ENCODE assay signal across 26 cellular contexts in genomic region chr3:144760831-144761230, GRCh38.
DNase-seq lines count a peak whose midpoint lies in the region; ATAC-seq and TF ChIP-seq lines count a peak whose summit lies in the region.
"Had no signal": no experiment of that assay in that cellular context is flagged by ENCODE, and none has a peak within 500 bp of the region (broad histone marks: within the 10 kb centered on the region; RNA-seq: fewer than 3 reads in every experiment).

No MANE protein-coding gene starts in this region.

- H3K4me3 Mint-ChIP-seq in T-cell: no peak overlapping the region
- H3K4me3 Mint-ChIP-seq: activated naive CD8-positive, alpha-beta T cell treated with anti-CD3 and anti-CD28 coated beads, Interleukin-2, amount 10 ng/mL, durations not matched to agents 7 days and 5 days; H9 had no signal

- H3K4me1 ChIP-seq in thyroid gland: no peaks in the 10 kb centered on the region
- H3K4me1 ChIP-seq: BLaER1 treated with 17β-estradiol and CSF1 and Interleukin-3, amounts not matched to agents 10 nM and 100 nM; psoas muscle; upper lobe of right lung had no signal

- POLR2A ChIA-PET in T-cell (lab: Charles Lee): no interaction called here

- no peaks in the 10 kb centered on the region for H3K36me3 ChIP-seq in thyroid gland
- H3K36me3 ChIP-seq: BLaER1 treated with 17β-estradiol and CSF1 and Interleukin-3, amounts not matched to agents 10 nM and 100 nM; upper lobe of right lung had no signal

- ATAC-seq in T-cell (replicated peaks in 1 of 4): no peak
- ATAC-seq in HG02870 (IDR thresholded peaks at IDR 0.05; ENCODE audit: unreplicated experiment): no peak
- ATAC-seq: esophagus mucosa, left lobe of liver, psoas muscle, upper lobe of right lung had no signal

- WGBS in thyroid gland, 2 donors: 55 to 63% methylated on average over 2 of the region's 2 CpGs

- H3K27ac Mint-ChIP-seq in T-cell: no peak overlapping the region
- H3K27ac Mint-ChIP-seq: activated naive CD8-positive, alpha-beta T cell treated with anti-CD3 and anti-CD28 coated beads, Interleukin-2, amount 10 ng/mL, durations not matched to agents 7 days and 5 days; H9 had no signal

- H3K9me3 Mint-ChIP-seq in T-cell: no peaks in the 10 kb centered on the region
- H3K9me3 Mint-ChIP-seq: activated naive CD8-positive, alpha-beta T cell treated with anti-CD3 and anti-CD28 coated beads, Interleukin-2, amount 10 ng/mL, durations not matched to agents 7 days and 5 days had no signal

- H3K9me3 ChIP-seq in thyroid gland: no peaks in the 10 kb centered on the region
- H3K9me3 ChIP-seq: psoas muscle, upper lobe of right lung had no signal

- DNase-seq in NCI-H82 (lab: John Stamatoyannopoulos, UW): peak; percentile 26
- no peak for DNase-seq in NCI-H82 treated with DMSO at 0.1 percent for 48 hours (lab: John Stamatoyannopoulos, UW; ENCODE audit: unreplicated experiment)
- DNase-seq in MV-4-11 (lab: John Stamatoyannopoulos, UW): peak; percentile 17
- DNase-seq in cardiac fibroblast (ENCODE audit: low read depth in 2 of 2): peak; percentile 6 to 23
- peak; percentile 8 to 10 for DNase-seq in thyroid gland
- DNase-seq in Kasumi-1 (lab: John Stamatoyannopoulos, UW): no peak
- DNase-seq in T-cell: no peak
- DNase-seq: activated CD4-positive, CD25-positive, alpha-beta regulatory T cell treated with anti-CD3 and anti-CD28 coated beads, Interleukin-2, amount 50 U/mL, for 72 hours; activated naive CD8-positive, alpha-beta T cell treated with anti-CD3 and anti-CD28 coated beads, Interleukin-2, amount 10 ng/mL, durations not matched to agents 7 days and 5 days; glutamatergic neuron; H9; KBM-7; NCI-H1105; NCI-H2171 treated with DMSO at 0.1 percent for 48 hours; NCI-H748 treated with DMSO at 0.1 percent for 48 hours; psoas muscle; stimulated activated CD4-positive, alpha-beta T cell treated with anti-CD3 and anti-CD28 coated beads, Interleukin-4, amount 100 ng/mL, for 1 hour; T-helper 9 cell; upper lobe of right lung had no signal

- H3K27ac ChIP-seq in thyroid gland: no peak overlapping the region
- H3K27ac ChIP-seq: BLaER1 treated with 17β-estradiol and CSF1 and Interleukin-3, amounts not matched to agents 10 nM and 100 nM; HL-60; psoas muscle; SK-N-MC; skin epidermis; upper lobe of right lung had no signal

- no peak overlapping the region for H3K4me3 ChIP-seq in cardiac fibroblast (replicated peaks in 1 of 2; ENCODE audit: low read depth in 2 of 2, low read length in 2 of 2)
- no peak overlapping the region for H3K4me3 ChIP-seq in thyroid gland (replicated peaks in 1 of 3)
- H3K4me3 ChIP-seq: BLaER1 treated with 17β-estradiol and CSF1 and Interleukin-3, amounts not matched to agents 10 nM and 100 nM; psoas muscle; SK-N-MC; skin epidermis; upper lobe of right lung had no signal

- no peaks in the 10 kb centered on the region for H3K4me1 Mint-ChIP-seq in T-cell
- H3K4me1 Mint-ChIP-seq: activated naive CD8-positive, alpha-beta T cell treated with anti-CD3 and anti-CD28 coated beads, Interleukin-2, amount 10 ng/mL, durations not matched to agents 7 days and 5 days; H9 had no signal

- H3K27me3 ChIP-seq in thyroid gland: no peaks in the 10 kb centered on the region
- H3K27me3 ChIP-seq: BLaER1 treated with 17β-estradiol and CSF1 and Interleukin-3, amounts not matched to agents 10 nM and 100 nM; upper lobe of right lung had no signal

- H3K27me3 Mint-ChIP-seq in T-cell: peaks cover 0 to 1% of the 10 kb centered on the region in 2 donors
- H3K27me3 Mint-ChIP-seq: activated naive CD8-positive, alpha-beta T cell treated with anti-CD3 and anti-CD28 coated beads, Interleukin-2, amount 10 ng/mL, durations not matched to agents 7 days and 5 days had no signal

- CTCF ChIA-PET in T-cell (lab: Charles Lee): no interaction called here

- no peaks in the 10 kb centered on the region for H3K36me3 Mint-ChIP-seq in T-cell
- H3K36me3 Mint-ChIP-seq: activated naive CD8-positive, alpha-beta T cell treated with anti-CD3 and anti-CD28 coated beads, Interleukin-2, amount 10 ng/mL, durations not matched to agents 7 days and 5 days had no signal

- no peak for TF ChIP-seq CTCF in cardiac fibroblast (IDR thresholded peaks at IDR 0.05; ENCODE audit: low read depth, low read length)
- TF ChIP-seq CTCF in thyroid gland (IDR thresholded peaks at IDR 0.05): no peak

- intact Hi-C loops in thyroid gland (cut with DNase I): no loop called here

- TF ChIP-seq POLR2A in thyroid gland (IDR thresholded peaks at IDR 0.05): no peak

Comparison
In these comparisons a context has a peak if more than half of its experiments do, and no peak if none do; other contexts are left out.
1. DNase-seq: peak in NCI-H82 (single experiment), MV-4-11 (single experiment), cardiac fibroblast (2 of 2) and thyroid gland (2 of 2); none in NCI-H82 treated with DMSO at 0.1 percent for 48 hours (single experiment), Kasumi-1 (0 of 2) and T-cell (0 of 34).